25 cellular contexts compared by ENCODE assay signal in genomic region chr20:38177201-38177600, GRCh38. TPM values are rescaled to one million over a fixed set of nuclear protein-coding genes. Genes with fewer than 3 reads are reported as not detected.
"Had no signal": no experiment of that assay in that cellular context is flagged by ENCODE, and none has a peak within 500 bp of the region (broad histone marks: within the 10 kb centered on the region; RNA-seq: fewer than 3 reads in every experiment).

No MANE protein-coding gene starts in this region.

- H3K36me3 Mint-ChIP-seq: activated naive CD4-positive, alpha-beta T cell treated with anti-CD3 and anti-CD28 coated beads, Interleukin-2, amount 10 ng/mL, durations not matched to agents 7 days and 5 days; activated naive CD8-positive, alpha-beta T cell treated with anti-CD3 and anti-CD28 coated beads for 36 hours had no signal

- H3K4me1 Mint-ChIP-seq: activated CD4-positive, alpha-beta T cell treated with anti-CD3 and anti-CD28 coated beads for 36 hours; activated naive CD4-positive, alpha-beta T cell treated with anti-CD3 and anti-CD28 coated beads, Interleukin-2, amount 10 ng/mL, durations not matched to agents 7 days and 5 days; activated naive CD8-positive, alpha-beta T cell treated with anti-CD3 and anti-CD28 coated beads for 36 hours had no signal

- H3K27ac Mint-ChIP-seq: activated CD4-positive, alpha-beta T cell treated with anti-CD3 and anti-CD28 coated beads for 36 hours; activated CD8-positive, alpha-beta T cell treated with anti-CD3 and anti-CD28 coated beads for 36 hours; activated naive CD4-positive, alpha-beta T cell treated with anti-CD3 and anti-CD28 coated beads, Interleukin-2, amount 10 ng/mL, durations not matched to agents 7 days and 5 days; activated naive CD8-positive, alpha-beta T cell treated with anti-CD3 and anti-CD28 coated beads for 36 hours; activated T-cell treated with anti-CD3 and anti-CD28 coated beads, Interleukin-2, amount 50 U/mL, for 72 hours; activated T-helper 2 cell treated with anti-CD3 and anti-CD28 coated beads, Interferon-gamma antibody, Interleukin-2, Interleukin-4, amounts not matched to agents 10 μg/mL and 5 μg/mL and 100 μg/mL, durations not matched to agents 14 hours and 24 hours and 36 hours had no signal

- H3K9me3 Mint-ChIP-seq: activated CD8-positive, alpha-beta T cell treated with anti-CD3 and anti-CD28 coated beads for 36 hours; activated naive CD4-positive, alpha-beta T cell treated with anti-CD3 and anti-CD28 coated beads, Interleukin-2, amount 10 ng/mL, durations not matched to agents 7 days and 5 days; activated naive CD8-positive, alpha-beta T cell treated with anti-CD3 and anti-CD28 coated beads for 36 hours; activated T-cell treated with anti-CD3 and anti-CD28 coated beads, Interleukin-2, amount 50 U/mL, for 72 hours; activated T-helper 2 cell treated with anti-CD3 and anti-CD28 coated beads, Interferon-gamma antibody, Interleukin-2, Interleukin-4, amounts not matched to agents 10 μg/mL and 5 μg/mL and 100 μg/mL, durations not matched to agents 14 hours and 24 hours and 36 hours had no signal

- H3K4me3 ChIP-seq: cardiac muscle cell, K562, SK-N-MC had no signal

- H3K27ac ChIP-seq: brain microvascular endothelial cell, cardiac muscle cell, SK-N-MC, VCaP had no signal

- DNase-seq: activated CD4-positive, alpha-beta T cell treated with anti-CD3 and anti-CD28 coated beads for 36 hours; activated CD4-positive, CD25-positive, alpha-beta regulatory T cell; activated CD8-positive, alpha-beta memory T cell treated with anti-CD3 and anti-CD28 coated beads, Interleukin-2, amount 50 U/mL, for 4 hours; activated CD8-positive, alpha-beta T cell treated with anti-CD3 and anti-CD28 coated beads for 36 hours; activated gamma-delta T cell treated with Interleukin-2 at 50 U/mL for 16 hours; activated naive CD4-positive, alpha-beta T cell treated with anti-CD3 and anti-CD28 coated beads, Interleukin-2, amount 10 ng/mL, durations not matched to agents 7 days and 5 days; activated naive CD8-positive, alpha-beta T cell treated with anti-CD3 and anti-CD28 coated beads for 36 hours; activated T-cell treated with anti-CD3 and anti-CD28 coated beads, Interleukin-2, amount 50 U/mL, for 72 hours; brain microvascular endothelial cell; Karpas-422; MM.1S; NCI-H1105 treated with DMSO at 0.1 percent for 48 hours; NCI-H1436 treated with DMSO at 0.1 percent for 48 hours; NCI-H187; NCI-H2081; NCI-H446; NCI-H524 treated with DMSO at 0.1 percent for 48 hours; NCI-H748 treated with DMSO at 0.1 percent for 48 hours; T-helper 1 cell had no signal

- ATAC-seq: activated CD4-positive, alpha-beta T cell treated with anti-CD3 and anti-CD28 coated beads for 36 hours; activated CD8-positive, alpha-beta T cell treated with anti-CD3 and anti-CD28 coated beads for 36 hours; activated T-cell treated with anti-CD3 and anti-CD28 coated beads, Interleukin-2, amount 50 U/mL, for 72 hours; K562 had no signal

- H3K4me3 Mint-ChIP-seq: activated CD4-positive, alpha-beta T cell treated with anti-CD3 and anti-CD28 coated beads for 36 hours; activated CD8-positive, alpha-beta T cell treated with anti-CD3 and anti-CD28 coated beads for 36 hours; activated naive CD4-positive, alpha-beta T cell treated with anti-CD3 and anti-CD28 coated beads, Interleukin-2, amount 10 ng/mL, durations not matched to agents 7 days and 5 days; activated naive CD8-positive, alpha-beta T cell treated with anti-CD3 and anti-CD28 coated beads for 36 hours; activated T-cell treated with anti-CD3 and anti-CD28 coated beads, Interleukin-2, amount 50 U/mL, for 72 hours had no signal

- H3K36me3 ChIP-seq: brain microvascular endothelial cell, cardiac muscle cell had no signal

- H3K27me3 ChIP-seq: brain microvascular endothelial cell, cardiac muscle cell had no signal

- FAIRE-seq: K562 had no signal

RNA-seq across cellular contexts. Expression of gene TGM2, which starts 12.1 kb away (rescaled TPM):
- total RNA-seq: activated CD8-positive, alpha-beta T cell treated with anti-CD3 and anti-CD28 coated beads for 36 hours; activated naive CD8-positive, alpha-beta T cell treated with anti-CD3 and anti-CD28 coated beads for 36 hours; activated T-helper 2 cell treated with anti-CD3 and anti-CD28 coated beads, Interferon-gamma antibody, Interleukin-2, Interleukin-4, amounts not matched to agents 10 μg/mL and 5 μg/mL and 100 μg/mL, durations not matched to agents 14 hours and 24 hours and 36 hours; OCI-LY7 had no signal
